In the genomic region with DNA sequence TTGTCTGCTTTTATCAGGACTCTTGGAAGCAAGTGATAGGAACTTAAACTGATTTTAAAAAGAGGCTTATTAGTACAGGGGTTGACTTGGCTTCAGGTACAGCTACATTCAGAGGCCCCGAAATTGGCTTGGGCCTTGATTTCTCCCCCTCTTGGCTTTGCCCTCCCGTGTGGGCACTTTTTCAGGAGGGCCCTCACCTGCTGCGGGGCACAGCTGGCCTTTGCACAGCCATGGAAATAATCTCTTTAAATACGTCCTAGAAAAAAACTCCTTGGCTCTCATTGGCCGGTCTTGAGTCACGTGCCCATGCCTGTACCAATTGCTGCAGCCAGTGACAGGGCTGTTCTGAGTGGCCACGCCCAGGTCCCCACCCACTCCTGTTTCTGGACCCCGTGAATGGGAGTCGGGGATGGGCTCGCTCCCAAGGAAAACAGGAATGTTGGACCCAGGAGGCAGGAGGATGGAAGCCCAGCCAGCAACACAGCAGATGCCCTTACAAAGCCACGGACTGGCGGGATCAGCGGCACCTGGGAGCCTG, we compare ENCODE assay signal across 26 cellular contexts. TPM values are rescaled to one million over a fixed set of nuclear protein-coding genes. Genes with fewer than 3 reads are reported as not detected.
DNase-seq lines count a peak whose midpoint lies in the region; ATAC-seq and TF ChIP-seq lines count a peak whose summit lies in the region.
"Had no signal": no experiment of that assay in that cellular context is flagged by ENCODE, and none has a peak within 500 bp of the region (broad histone marks: within the 10 kb centered on the region; RNA-seq: fewer than 3 reads in every experiment).

No MANE protein-coding gene starts in this region.

- intact Hi-C loops in HCT116 (cut with micrococcal nuclease) (no loop called here), right lobe of liver (cut with DNase I) (no loop called here)
- intact Hi-C loops in activated CD4-positive, alpha-beta T cell treated with anti-CD3 and anti-CD28 coated beads for 36 hours (cut with DNase I, micrococcal nuclease) = no loop called here

- no peak overlapping the region for H3K4me3 Mint-ChIP-seq in activated CD4-positive, alpha-beta T cell treated with anti-CD3 and anti-CD28 coated beads for 36 hours
- H3K4me3 Mint-ChIP-seq: activated naive CD8-positive, alpha-beta T cell; CD4-positive, CD25-positive, alpha-beta regulatory T cell; immature natural killer cell; nephron had no signal

- H3K4me2 ChIP-seq in HCT116 (ENCODE audit: low read length) = peak overlapping the region; percentile 28; the same call in 1 of the 2 replicates
- H3K4me2 ChIP-seq: PC-9 had no signal

- no peak for TF ChIP-seq CTCF in HCT116 (IDR thresholded peaks at IDR 0.05 in 2 of 3, conservative IDR thresholded peaks at IDR 0.05 in 1 of 3; ENCODE audit: borderline replicate concordance in 1 of 3, insufficient read depth in 1 of 3, low read depth in 2 of 3, low read length in 2 of 3)
- TF ChIP-seq CTCF in right lobe of liver (IDR thresholded peaks at IDR 0.05) = no peak

- H3K27me3 ChIP-seq in HCT116 (ENCODE audit: insufficient read depth, low read length) (no peaks in the 10 kb centered on the region), right lobe of liver (no peaks in the 10 kb centered on the region)

- 50% methylated on average over 4 of the region's 13 CpGs for WGBS in right lobe of liver (ENCODE audit: insufficient coverage, low coverage, low lambda C conversion rate, missing lambda C conversion rate)

- no peaks in the 10 kb centered on the region for H4K20me1 ChIP-seq in HCT116 (ENCODE audit: insufficient read depth)

- H3K27ac Mint-ChIP-seq in activated CD4-positive, alpha-beta T cell treated with anti-CD3 and anti-CD28 coated beads for 36 hours = no peak overlapping the region
- H3K27ac Mint-ChIP-seq: activated naive CD8-positive, alpha-beta T cell; activated T-helper 2 cell treated with anti-CD3 and anti-CD28 coated beads, Interferon-gamma antibody, Interleukin-2, Interleukin-4, amounts not matched to agents 10 μg/mL and 5 μg/mL and 100 μg/mL, durations not matched to agents 14 hours and 24 hours and 36 hours; CD4-positive, CD25-positive, alpha-beta regulatory T cell; immature natural killer cell; nephron had no signal

- H3K9me3 ChIP-seq in HCT116 (ENCODE audit: control insufficient read depth in 1 of 2, insufficient read depth in 1 of 2, low read depth in 1 of 2, low read length in 2 of 2) (no peaks in the 10 kb centered on the region), right lobe of liver (no peaks in the 10 kb centered on the region)
- H3K9me3 ChIP-seq: SJCRH30 had no signal

- BruUV-seq in HCT116 (replicated peaks; lab: Mats Ljungman, UMichigan) = no TSS peak

- H3K9me2 ChIP-seq in HCT116 (ENCODE audit: insufficient read depth) = no peaks in the 10 kb centered on the region

- RAD21 ChIA-PET in HCT116 (lab: Charles Lee; ENCODE audit: low non-redundant PET in 1 of 2, low total read pairs in 2 of 2, uncharacterized antibody in 2 of 2, unreplicated experiment in 2 of 2) = no interaction called here

- no peaks in the 10 kb centered on the region for H3K79me2 ChIP-seq in HCT116 (ENCODE audit: insufficient read depth, low read length)

- H3K9me3 Mint-ChIP-seq in activated CD4-positive, alpha-beta T cell treated with anti-CD3 and anti-CD28 coated beads for 36 hours (ENCODE audit: low read depth) = no peaks in the 10 kb centered on the region
- H3K9me3 Mint-ChIP-seq: activated T-helper 2 cell treated with anti-CD3 and anti-CD28 coated beads, Interferon-gamma antibody, Interleukin-2, Interleukin-4, amounts not matched to agents 10 μg/mL and 5 μg/mL and 100 μg/mL, durations not matched to agents 14 hours and 24 hours and 36 hours; CD4-positive, CD25-positive, alpha-beta regulatory T cell; immature natural killer cell; nephron had no signal

- DNase-seq in HCT116 (ENCODE audit: low read depth, low spot score) (peak; percentile 15), NCI-H2171 treated with DMSO at 0.1 percent for 48 hours (lab: John Stamatoyannopoulos, UW) (peak; percentile 68), right lobe of liver (peak in 1 of 3 donors; percentile 73), medulla oblongata (ENCODE audit: extremely low spot score) (no peak), DMS79 (lab: John Stamatoyannopoulos, UW) (no peak)
- no peak for DNase-seq in activated CD4-positive, alpha-beta T cell treated with anti-CD3 and anti-CD28 coated beads for 36 hours
- DNase-seq: activated CD8-positive, alpha-beta memory T cell treated with anti-CD3 and anti-CD28 coated beads, Interleukin-2, amount 50 U/mL, for 4 hours; CD4-positive, CD25-positive, alpha-beta regulatory T cell; effector CD8-positive, alpha-beta T cell; foreskin keratinocyte; immature natural killer cell; left ventricle myocardium superior; midbrain; NCI-H526 treated with DMSO at 0.1 percent for 48 hours; PC-9; SJCRH30; WERI-Rb-1 had no signal

- CTCF ChIA-PET in HCT116 (lab: Charles Lee) = no interaction called here
- CTCF ChIA-PET in activated CD4-positive, alpha-beta T cell treated with anti-CD3 and anti-CD28 coated beads for 36 hours (lab: Charles Lee) = no interaction called here

- TF ChIP-seq RAD21 in HCT116 (IDR thresholded peaks at IDR 0.05; ENCODE audit: low read depth) = no peak

- ATAC-seq in HCT116 (peak; percentile 86), SK-N-SH treated with all-trans-retinoic acid at 6 μM for 48 hours (peak; percentile 46), right lobe of liver (peak in 3 of 4 donors; percentile 17 to 44 (median 43))
- ATAC-seq in activated CD4-positive, alpha-beta T cell treated with anti-CD3 and anti-CD28 coated beads for 36 hours = no peak
- ATAC-seq: foreskin keratinocyte, left ventricle myocardium superior had no signal

- H3K4me1 ChIP-seq in HCT116 (ENCODE audit: control insufficient read depth in 1 of 2, insufficient read depth in 2 of 2, low read length in 2 of 2) = peaks cover 0 to 6% of the 10 kb centered on the region in 2 experiments; a peak in 1 of 4 replicates
- peaks cover 0 to 19% (median 12%) of the 10 kb centered on the region in 4 donors for H3K4me1 ChIP-seq in right lobe of liver
- H3K4me1 ChIP-seq: SJCRH30 had no signal

- POLR2A ChIA-PET in HCT116 (lab: Charles Lee) = interaction anchor here (1.1 kb wide), 1 partner anchor 30 kb away, joined by 3 read pairs; a partner anchor contains a TSS
- POLR2A ChIA-PET in activated CD4-positive, alpha-beta T cell treated with anti-CD3 and anti-CD28 coated beads for 36 hours (lab: Charles Lee) = no interaction called here

- no peaks in the 10 kb centered on the region for H3K27me3 Mint-ChIP-seq in activated CD4-positive, alpha-beta T cell treated with anti-CD3 and anti-CD28 coated beads for 36 hours
- H3K27me3 Mint-ChIP-seq: activated naive CD8-positive, alpha-beta T cell had no signal

- no peak overlapping the region for H3K27ac ChIP-seq in HCT116 (ENCODE audit: low read depth, low read length)
- no peak overlapping the region for H3K27ac ChIP-seq in right lobe of liver
- H3K27ac ChIP-seq: foreskin keratinocyte, PC-9, SJCRH30, WERI-Rb-1 had no signal

- no peak for TF ChIP-seq POLR2A in HCT116 (IDR thresholded peaks at IDR 0.05; ENCODE audit: borderline replicate concordance, extremely low read depth, insufficient read depth, insufficient read length)
- no peak for TF ChIP-seq POLR2A in right lobe of liver (IDR thresholded peaks at IDR 0.05)

- no peaks in the 10 kb centered on the region for H3K36me3 Mint-ChIP-seq in activated CD4-positive, alpha-beta T cell treated with anti-CD3 and anti-CD28 coated beads for 36 hours (ENCODE audit: low read depth)
- H3K36me3 Mint-ChIP-seq: activated naive CD8-positive, alpha-beta T cell; CD4-positive, CD25-positive, alpha-beta regulatory T cell; immature natural killer cell had no signal

- no peak overlapping the region for H2AFZ ChIP-seq in HCT116 (ENCODE audit: low read depth, low read length, poor library complexity, severe bottlenecking)
- H2AFZ ChIP-seq: PC-9 had no signal

- no peak overlapping the region for H3K4me3 ChIP-seq in HCT116 (replicated peaks in 1 of 2; ENCODE audit: low read depth in 1 of 2, low read length in 2 of 2)
- H3K4me3 ChIP-seq in right lobe of liver = no peak overlapping the region
- H3K4me3 ChIP-seq: PC-9, SJCRH30 had no signal

- H3K9ac ChIP-seq in HCT116 (ENCODE audit: low read length) = no peak overlapping the region

- H3K36me3 ChIP-seq in HCT116 (ENCODE audit: control insufficient read depth in 1 of 2, insufficient read depth in 2 of 2, low read length in 2 of 2) = no peaks in the 10 kb centered on the region
- H3K36me3 ChIP-seq in right lobe of liver = peaks cover 0 to 19% (median 8%) of the 10 kb centered on the region in 4 donors
- H3K36me3 ChIP-seq: SJCRH30, WERI-Rb-1 had no signal

- peaks cover 2% of the 10 kb centered on the region for H3K4me1 Mint-ChIP-seq in activated CD4-positive, alpha-beta T cell treated with anti-CD3 and anti-CD28 coated beads for 36 hours
- H3K4me1 Mint-ChIP-seq: immature natural killer cell had no signal

TF ChIP-seq in SK-N-SH treated with all-trans-retinoic acid at 6 μM for 48 hours, 23 proteins besides CTCF, POLR2A, EP300 and RAD21 (continues in another document):
- TF ChIP-seq ZFP30 (CRISPR knock-in tag; IDR thresholded peaks at IDR 0.05) (no peak), ESRRG (CRISPR knock-in tag; IDR thresholded peaks at IDR 0.05) (no peak), BACH2 (CRISPR knock-in tag; IDR thresholded peaks at IDR 0.05; ENCODE audit: borderline replicate concordance) (no peak), ZNF8 (CRISPR knock-in tag; IDR thresholded peaks at IDR 0.05) (no peak), ZNF70 (CRISPR knock-in tag; IDR thresholded peaks at IDR 0.05) (no peak)

RNA-seq across cellular contexts. Expression of a gene that starts 15.0 kb away (rescaled TPM):
- total RNA-seq in HCT116 (2021; ENCODE audit: unreplicated experiment) = not detected
- polyA plus RNA-seq in HCT116 (2012) = 0.03 TPM in 1 of 2 replicates, not detected in the other
- total RNA-seq in right lobe of liver = 10 to 100 TPM; 26.5 to 59.6 (median 30.2) TPM
- not detected for total RNA-seq in activated CD4-positive, alpha-beta T cell treated with anti-CD3 and anti-CD28 coated beads for 36 hours
- total RNA-seq: activated T-helper 2 cell treated with anti-CD3 and anti-CD28 coated beads, Interferon-gamma antibody, Interleukin-2, Interleukin-4, amounts not matched to agents 10 μg/mL and 5 μg/mL and 100 μg/mL, durations not matched to agents 14 hours and 24 hours and 36 hours; astrocyte; CD4-positive, CD25-positive, alpha-beta regulatory T cell; foreskin keratinocyte; left ventricle myocardium superior; posterior vena cava; SJCRH30; subcutaneous adipose tissue; T-helper 2 cell treated with Interferon-gamma antibody and Interleukin-4, amounts not matched to agents 100 ng/mL and 5 ng/mL, for 36 hours had no signal
- polyA plus RNA-seq: CD4-positive, CD25-positive, alpha-beta regulatory T cell; esophagus; foreskin keratinocyte; immature natural killer cell had no signal

RNA-seq across cellular contexts. Expression of a gene that starts 29.9 kb away (rescaled TPM):
- total RNA-seq in HCT116 (2021; ENCODE audit: unreplicated experiment) = 37.2 TPM
- polyA plus RNA-seq in HCT116 (2012) = 19.0 and 19.9 TPM in 2 replicates
- 10 to 100 TPM; 11.2 to 20.7 (median 18.8) TPM for total RNA-seq in right lobe of liver
- 10 to 100 TPM; 35.2 to 36.1 TPM for total RNA-seq in activated CD4-positive, alpha-beta T cell treated with anti-CD3 and anti-CD28 coated beads for 36 hours

RNA-seq across cellular contexts. Expression of a gene that starts 52.0 kb away (rescaled TPM):
- total RNA-seq in HCT116 (2021; ENCODE audit: unreplicated experiment) = 482 TPM
- 533 and 540 TPM in 2 replicates for polyA plus RNA-seq in HCT116 (2012)
- 10 to 100 TPM in 5 of 6 experiments, 1 to 10 TPM in 1; 7.0 to 16.3 (median 12.4) TPM for total RNA-seq in right lobe of liver
- 100 to 1,000 TPM; 337 to 354 TPM for total RNA-seq in activated CD4-positive, alpha-beta T cell treated with anti-CD3 and anti-CD28 coated beads for 36 hours

Comparison
In these comparisons a context has a peak if more than half of its experiments do, and no peak if none do; other contexts are left out.
1. DNase-seq: peak in HCT116 (single experiment) and NCI-H2171 treated with DMSO at 0.1 percent for 48 hours (single experiment); none in activated CD4-positive, alpha-beta T cell treated with anti-CD3 and anti-CD28 coated beads for 36 hours (single experiment), medulla oblongata (single experiment) and DMS79 (single experiment).
2. RNA of a gene that starts 15.0 kb away (total RNA-seq): 26.5 to 59.6 TPM in right lobe of liver; not detected in HCT116 (single experiment) and not detected in activated CD4-positive, alpha-beta T cell treated with anti-CD3 and anti-CD28 coated beads for 36 hours; every median in the first group is over 10 times any median in the second.
3. RNA of a gene that starts 52.0 kb away (total RNA-seq): 482 TPM in HCT116 (single experiment) and 337 to 354 TPM in activated CD4-positive, alpha-beta T cell treated with anti-CD3 and anti-CD28 coated beads for 36 hours; 7.0 to 16.3 TPM in right lobe of liver; every median in the first group is over 10 times any median in the second.